13 cellular contexts compared by ENCODE assay signal in the genomic region with DNA sequence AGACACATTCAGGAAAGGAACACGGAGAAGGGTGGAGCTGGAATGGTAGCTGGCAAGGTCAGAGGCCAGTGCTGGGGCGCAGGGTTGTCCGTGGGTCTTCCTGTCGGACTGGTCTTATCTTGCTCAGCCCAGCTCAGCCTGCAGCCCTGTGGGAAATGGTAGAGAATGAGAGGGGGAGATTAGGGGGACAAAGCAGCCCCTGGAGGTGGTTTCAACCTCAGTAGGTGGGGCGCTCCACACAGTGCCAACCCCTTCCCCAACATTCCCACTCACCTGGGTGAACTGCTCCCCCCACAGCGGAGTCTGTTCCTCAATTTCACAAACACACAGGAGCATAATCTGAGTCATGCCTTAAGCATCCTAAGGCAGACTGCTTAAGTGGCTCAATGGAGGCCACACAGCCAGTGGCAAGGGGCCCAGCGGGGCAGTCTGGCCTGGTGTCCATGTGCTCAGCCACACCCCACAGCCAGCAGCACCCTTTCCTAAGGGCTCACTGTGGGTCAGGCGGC. TPM values are rescaled to one million over a fixed set of nuclear protein-coding genes. Genes with fewer than 3 reads are reported as not detected.
DNase-seq lines count a peak whose midpoint lies in the region; ATAC-seq and TF ChIP-seq lines count a peak whose summit lies in the region.
"Had no signal": no experiment of that assay in that cellular context is flagged by ENCODE, and none has a peak within 500 bp of the region (broad histone marks: within the 10 kb centered on the region; RNA-seq: fewer than 3 reads in every experiment).

No MANE protein-coding gene starts in this region.

- H3K4me3 ChIP-seq in Karpas-422 (ENCODE audit: low read length) = no peak overlapping the region

- TF ChIP-seq CTCF in endothelial cell (IDR thresholded peaks at IDR 0.05; ENCODE audit: unreplicated experiment) (no peak), neural crest cell (conservative IDR thresholded peaks at IDR 0.05) (no peak)

- no peaks in the 10 kb centered on the region for H3K27me3 ChIP-seq in Karpas-422 (ENCODE audit: low read length)

- no peak overlapping the region for H3K9ac ChIP-seq in Karpas-422 (ENCODE audit: low read length)

- H3K27ac ChIP-seq in Karpas-422 (ENCODE audit: low read length) = no peak overlapping the region

- no peaks in the 10 kb centered on the region for H4K20me1 ChIP-seq in Karpas-422 (ENCODE audit: insufficient read depth, low read depth, low read length)

- H3K27me3 Mint-ChIP-seq in endothelial cell (ENCODE audit: unreplicated experiment) (peaks cover 2% of the 10 kb centered on the region), neural crest cell (ENCODE audit: low read depth) (no peaks in the 10 kb centered on the region)
- H3K27me3 Mint-ChIP-seq: activated CD4-positive, alpha-beta T cell treated with anti-CD3 and anti-CD28 coated beads, Interleukin-2, amount 10 ng/mL, durations not matched to agents 24 days and 14 days had no signal

- no peaks in the 10 kb centered on the region for H3K9me3 Mint-ChIP-seq in endothelial cell (ENCODE audit: unreplicated experiment)
- no peaks in the 10 kb centered on the region for H3K9me3 Mint-ChIP-seq in neural crest cell
- H3K9me3 Mint-ChIP-seq: activated CD4-positive, alpha-beta T cell treated with anti-CD3 and anti-CD28 coated beads, Interleukin-2, amount 10 ng/mL, durations not matched to agents 24 days and 14 days; natural killer cell treated with Interleukin-12 subunit alpha and Interleukin-12 subunit beta and Interleukin-15 and Interleukin-18, amount 100 ng/mL, for 72 hours had no signal

- no peaks in the 10 kb centered on the region for H3K9me3 ChIP-seq in Karpas-422 (ENCODE audit: low read length)

- no peaks in the 10 kb centered on the region for H3K9me2 ChIP-seq in Karpas-422 (replicated peaks; ENCODE audit: insufficient read depth, low read length)

- no peak for ATAC-seq in HG03175 (IDR thresholded peaks at IDR 0.05; ENCODE audit: unreplicated experiment)
- ATAC-seq: natural killer cell treated with Interleukin-12 subunit alpha and Interleukin-12 subunit beta and Interleukin-15 and Interleukin-18, amount 100 ng/mL, for 72 hours had no signal

- peaks cover 6% of the 10 kb centered on the region for H3K4me1 Mint-ChIP-seq in endothelial cell (ENCODE audit: unreplicated experiment)
- peaks cover 8% of the 10 kb centered on the region for H3K4me1 Mint-ChIP-seq in neural crest cell
- H3K4me1 Mint-ChIP-seq: activated CD4-positive, alpha-beta T cell treated with anti-CD3 and anti-CD28 coated beads, Interleukin-2, amount 10 ng/mL, durations not matched to agents 24 days and 14 days had no signal

- no peaks in the 10 kb centered on the region for H3K36me3 ChIP-seq in Karpas-422 (ENCODE audit: insufficient read depth, low read length)

- peak; percentile 68 for DNase-seq in EH (ENCODE audit: low read depth)
- DNase-seq in OCI-M1 (lab: John Stamatoyannopoulos, UW) = peak; percentile 78
- DNase-seq in endothelial cell (ENCODE audit: low spot score) = no peak
- DNase-seq in neural crest cell (ENCODE audit: low read depth, low spot score) = no peak
- DNase-seq in Karpas-422 = no peak
- no peak for DNase-seq in NCI-H510A treated with DMSO at 0.1 percent for 48 hours (lab: John Stamatoyannopoulos, UW)
- DNase-seq in C1 segment of cervical spinal cord (lab: John Stamatoyannopoulos, UW) = no peak
- DNase-seq: activated CD4-positive, alpha-beta T cell treated with anti-CD3 and anti-CD28 coated beads, Interleukin-2, amount 10 ng/mL, durations not matched to agents 24 days and 14 days; NCI-H446; stimulated activated naive CD4-positive, alpha-beta T cell treated with Interleukin-2 at 50 U/mL for 16 hours had no signal

- H2AFZ ChIP-seq in Karpas-422 (ENCODE audit: low read length) = no peak overlapping the region

- H3K4me1 ChIP-seq in Karpas-422 (ENCODE audit: low read length) = no peaks in the 10 kb centered on the region

- H3K4me3 Mint-ChIP-seq in endothelial cell (ENCODE audit: unreplicated experiment) (no peak overlapping the region), neural crest cell (peak overlapping the region; percentile 33)
- H3K4me3 Mint-ChIP-seq: activated CD4-positive, alpha-beta T cell treated with anti-CD3 and anti-CD28 coated beads, Interleukin-2, amount 10 ng/mL, durations not matched to agents 24 days and 14 days; natural killer cell treated with Interleukin-12 subunit alpha and Interleukin-12 subunit beta and Interleukin-15 and Interleukin-18, amount 100 ng/mL, for 72 hours had no signal

- no peaks in the 10 kb centered on the region for H3K79me2 ChIP-seq in Karpas-422 (ENCODE audit: low read length)

- peak overlapping the region; percentile 36 for H3K27ac Mint-ChIP-seq in endothelial cell (ENCODE audit: unreplicated experiment)
- peak overlapping the region; percentile 91 for H3K27ac Mint-ChIP-seq in neural crest cell (ENCODE audit: unreplicated experiment)
- H3K27ac Mint-ChIP-seq: activated CD4-positive, alpha-beta T cell treated with anti-CD3 and anti-CD28 coated beads, Interleukin-2, amount 10 ng/mL, durations not matched to agents 24 days and 14 days; natural killer cell treated with Interleukin-12 subunit alpha and Interleukin-12 subunit beta and Interleukin-15 and Interleukin-18, amount 100 ng/mL, for 72 hours had no signal

- H3K36me3 Mint-ChIP-seq in endothelial cell (ENCODE audit: low read depth, unreplicated experiment) (no peaks in the 10 kb centered on the region), neural crest cell (ENCODE audit: low read depth) (no peaks in the 10 kb centered on the region)
- H3K36me3 Mint-ChIP-seq: natural killer cell treated with Interleukin-12 subunit alpha and Interleukin-12 subunit beta and Interleukin-15 and Interleukin-18, amount 100 ng/mL, for 72 hours had no signal

- no peak overlapping the region for H3K4me2 ChIP-seq in Karpas-422 (ENCODE audit: low read depth, low read length, poor library complexity, severe bottlenecking)

RNA-seq across cellular contexts. Expression of a gene that starts 6.8 kb away (rescaled TPM):
- total RNA-seq in endothelial cell (ENCODE audit: unreplicated experiment) (122 TPM), neural crest cell (177 and 183 TPM in 2 replicates)
- total RNA-seq in Karpas-422 (2014; rRNA removed; shearing (Covaris generic); ENCODE audit: low replicate concordance) = 25.1 and 38.7 TPM in 2 replicates

RNA-seq across cellular contexts. Expression of a gene that starts 8.7 kb away (rescaled TPM):
- total RNA-seq in endothelial cell (ENCODE audit: unreplicated experiment) = not detected
- total RNA-seq in neural crest cell = not detected in 2 replicates
- total RNA-seq in Karpas-422 (2014; rRNA removed; shearing (Covaris generic); ENCODE audit: low replicate concordance) = not detected in 2 replicates
- total RNA-seq: activated CD4-positive, alpha-beta T cell treated with anti-CD3 and anti-CD28 coated beads, Interleukin-2, amount 10 ng/mL, durations not matched to agents 24 days and 14 days; SK-MEL-5 had no signal

RNA-seq across cellular contexts. Expression of a gene that starts 31.3 kb away (rescaled TPM):
- total RNA-seq in endothelial cell (ENCODE audit: unreplicated experiment) (not detected), neural crest cell (0.49 and 0.50 TPM in 2 replicates)
- not detected in 2 replicates for total RNA-seq in Karpas-422 (2014; rRNA removed; shearing (Covaris generic); ENCODE audit: low replicate concordance)
- total RNA-seq: activated CD4-positive, alpha-beta T cell treated with anti-CD3 and anti-CD28 coated beads, Interleukin-2, amount 10 ng/mL, durations not matched to agents 24 days and 14 days; natural killer cell treated with Interleukin-12 subunit alpha and Interleukin-12 subunit beta and Interleukin-15 and Interleukin-18, amount 100 ng/mL, for 72 hours had no signal

RNA-seq across cellular contexts. Expression of a gene that starts 33.5 kb away (rescaled TPM):
- total RNA-seq in endothelial cell (ENCODE audit: unreplicated experiment) (not detected), neural crest cell (not detected in 2 replicates)
- not detected in 2 replicates for total RNA-seq in Karpas-422 (2014; rRNA removed; shearing (Covaris generic); ENCODE audit: low replicate concordance)
- total RNA-seq: activated CD4-positive, alpha-beta T cell treated with anti-CD3 and anti-CD28 coated beads, Interleukin-2, amount 10 ng/mL, durations not matched to agents 24 days and 14 days; natural killer cell treated with Interleukin-12 subunit alpha and Interleukin-12 subunit beta and Interleukin-15 and Interleukin-18, amount 100 ng/mL, for 72 hours; SK-MEL-5 had no signal

RNA-seq across cellular contexts. Expression of a gene that starts 40.4 kb away (rescaled TPM):
- 2.0 TPM for total RNA-seq in endothelial cell (ENCODE audit: unreplicated experiment)
- total RNA-seq in neural crest cell = 9.3 and 12.7 TPM in 2 replicates
- total RNA-seq in Karpas-422 (2014; rRNA removed; shearing (Covaris generic); ENCODE audit: low replicate concordance) = not detected in 2 replicates

Comparison
In these comparisons a context has a peak if more than half of its experiments do, and no peak if none do; other contexts are left out.
1. DNase-seq: peak in EH (single experiment) and OCI-M1 (single experiment); none in endothelial cell (single experiment), neural crest cell (single experiment), Karpas-422 (single experiment), NCI-H510A treated with DMSO at 0.1 percent for 48 hours (single experiment) and C1 segment of cervical spinal cord (0 of 14).